13 cellular contexts compared by ENCODE assay signal in the genomic region with DNA sequence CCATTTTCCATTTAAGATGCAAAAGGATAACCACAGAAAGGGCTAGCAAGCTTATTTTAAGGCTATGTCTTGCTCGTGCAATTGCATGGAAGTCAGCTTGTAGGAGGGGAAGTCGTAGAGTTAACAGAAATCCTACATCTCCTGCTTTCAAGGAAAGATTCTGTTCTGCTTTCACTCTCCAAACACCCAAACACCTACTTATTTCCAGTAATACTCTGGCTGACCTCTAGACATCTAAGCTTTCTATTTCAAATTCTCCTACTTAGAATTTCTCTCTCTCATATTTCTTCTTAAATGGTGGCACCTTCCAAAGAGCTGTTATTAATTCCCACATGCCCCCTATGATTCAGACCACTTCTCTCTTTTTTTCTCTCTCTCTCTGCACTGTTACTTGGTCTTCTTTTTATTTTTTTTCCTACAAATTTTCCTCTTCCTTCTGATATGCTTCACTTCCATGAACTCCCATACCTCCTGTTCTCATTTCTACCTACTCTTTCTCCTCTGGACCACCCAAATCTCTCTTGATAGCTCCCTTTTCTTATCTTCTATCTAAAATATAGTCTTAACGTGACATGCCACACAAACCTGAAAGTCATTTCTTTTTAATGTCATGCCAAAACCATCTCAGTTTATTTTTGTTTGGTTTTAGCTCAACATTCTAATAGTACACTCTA.
A peak's percentile ranks its signal among the peaks of the same experiment; 100 is the strongest.
DNase-seq lines count a peak whose midpoint lies in the region; ATAC-seq and TF ChIP-seq lines count a peak whose summit lies in the region.
"Had no signal": no experiment of that assay in that cellular context is flagged by ENCODE, and none has a peak within 500 bp of the region (broad histone marks: within the 10 kb centered on the region; RNA-seq: fewer than 3 reads in every experiment).

No MANE protein-coding gene starts in this region.

- H3K36me3 Mint-ChIP-seq in natural killer cell treated with Interleukin-12 subunit alpha and Interleukin-12 subunit beta and Interleukin-15 and Interleukin-18, amount 100 ng/mL, for 72 hours = peaks cover 24% of the 10 kb centered on the region
- no peaks in the 10 kb centered on the region for H3K36me3 Mint-ChIP-seq in natural killer cell
- H3K36me3 Mint-ChIP-seq in dendritic cell treated with granulocyte-macrophage colony-stimulating factor and Interleukin-4, amounts not matched to agents 40 ng/mL and 50 ng/mL, for 4 days (ENCODE audit: low read depth) = peaks cover 8% of the 10 kb centered on the region

- no peak overlapping the region for H2BK5ac ChIP-seq in trophoblast cell (ENCODE audit: low read depth, low read length, poor library complexity)

- no peaks in the 10 kb centered on the region for H3K4me1 ChIP-seq in trophoblast cell (ENCODE audit: control insufficient read depth in 1 of 2, insufficient read depth in 2 of 2, low read length in 2 of 2)
- H3K4me1 ChIP-seq: BE2C had no signal

- H4K91ac ChIP-seq in trophoblast cell (ENCODE audit: low read depth, low read length) = no peak overlapping the region

- no peaks in the 10 kb centered on the region for H3K27me3 ChIP-seq in trophoblast cell (ENCODE audit: insufficient read depth, low read length)
- H3K27me3 ChIP-seq: BE2C had no signal

- H3K27me3 Mint-ChIP-seq in natural killer cell treated with Interleukin-12 subunit alpha and Interleukin-12 subunit beta and Interleukin-15 and Interleukin-18, amount 100 ng/mL, for 72 hours = no peaks in the 10 kb centered on the region
- no peaks in the 10 kb centered on the region for H3K27me3 Mint-ChIP-seq in natural killer cell (ENCODE audit: low read depth in 2 of 2)
- peaks cover 22% of the 10 kb centered on the region for H3K27me3 Mint-ChIP-seq in dendritic cell treated with granulocyte-macrophage colony-stimulating factor and Interleukin-4, amounts not matched to agents 40 ng/mL and 50 ng/mL, for 4 days
- no peaks in the 10 kb centered on the region for H3K27me3 Mint-ChIP-seq in stimulated activated naive CD8-positive, alpha-beta T cell treated with anti-CD3 and anti-CD28 coated beads, Interleukin-15, amount 100 ng/mL, for 72 hours

- H3K9me3 ChIP-seq in trophoblast cell (ENCODE audit: insufficient read depth, low read depth, low read length) = no peaks in the 10 kb centered on the region
- H3K9me3 ChIP-seq: BE2C had no signal

- DNase-seq in natural killer cell treated with Interleukin-12 subunit alpha and Interleukin-12 subunit beta and Interleukin-15 and Interleukin-18, amount 100 ng/mL, for 72 hours (ENCODE audit: low spot score) = no peak
- DNase-seq in natural killer cell (no peak), SIG-M5 treated with dmso at 0.1 percent for 504 hours (lab: John Stamatoyannopoulos, UW; ENCODE audit: unreplicated experiment) (peak; percentile 87), AG08395 (ENCODE audit: low spot score) (no peak), trophoblast cell (no peak)
- no peak for DNase-seq in stimulated activated naive CD8-positive, alpha-beta T cell treated with anti-CD3 and anti-CD28 coated beads, Interleukin-15, amount 100 ng/mL, for 72 hours
- DNase-seq: anterior cingulate cortex, BE2C, NCI-H146, nephron progenitor cell had no signal

- H3K14ac ChIP-seq in trophoblast cell (ENCODE audit: low read length) = no peak overlapping the region

- H3K4me2 ChIP-seq in trophoblast cell (ENCODE audit: low read length) = no peak overlapping the region

- H3K79me2 ChIP-seq in trophoblast cell (ENCODE audit: control insufficient read depth, insufficient read depth, low read length, poor library complexity) = no peaks in the 10 kb centered on the region

- H2BK120ac ChIP-seq in trophoblast cell (ENCODE audit: insufficient read depth, low read length, poor library complexity) = no peak overlapping the region

- ATAC-seq in natural killer cell treated with Interleukin-12 subunit alpha and Interleukin-12 subunit beta and Interleukin-15 and Interleukin-18, amount 100 ng/mL, for 72 hours = peak; percentile 53 to 61
- no peak for ATAC-seq in natural killer cell
- ATAC-seq in stimulated activated naive CD8-positive, alpha-beta T cell treated with anti-CD3 and anti-CD28 coated beads, Interleukin-15, amount 100 ng/mL, for 72 hours = peak; percentile 51
- no peak for ATAC-seq in GM21825 (IDR thresholded peaks at IDR 0.05; ENCODE audit: unreplicated experiment)
- ATAC-seq: PC-3 had no signal

- intact Hi-C loops in natural killer cell (cut with micrococcal nuclease) = no loop called here
- intact Hi-C loops in dendritic cell treated with granulocyte-macrophage colony-stimulating factor and Interleukin-4, amounts not matched to agents 40 ng/mL and 50 ng/mL, for 4 days (cut with micrococcal nuclease) = no loop called here

- no peak overlapping the region for H2BK12ac ChIP-seq in trophoblast cell (ENCODE audit: low read length)

- peaks cover 5% of the 10 kb centered on the region for H3K9me3 Mint-ChIP-seq in natural killer cell treated with Interleukin-12 subunit alpha and Interleukin-12 subunit beta and Interleukin-15 and Interleukin-18, amount 100 ng/mL, for 72 hours
- no peaks in the 10 kb centered on the region for H3K9me3 Mint-ChIP-seq in natural killer cell
- H3K9me3 Mint-ChIP-seq in dendritic cell treated with granulocyte-macrophage colony-stimulating factor and Interleukin-4, amounts not matched to agents 40 ng/mL and 50 ng/mL, for 4 days = peaks cover 17% of the 10 kb centered on the region
- no peaks in the 10 kb centered on the region for H3K9me3 Mint-ChIP-seq in stimulated activated naive CD8-positive, alpha-beta T cell treated with anti-CD3 and anti-CD28 coated beads, Interleukin-15, amount 100 ng/mL, for 72 hours

- no peaks in the 10 kb centered on the region for H3K36me3 ChIP-seq in trophoblast cell (ENCODE audit: control insufficient read depth in 1 of 2, insufficient read depth in 2 of 2, low read length in 2 of 2)
- H3K36me3 ChIP-seq: BE2C had no signal

- peak overlapping the region; percentile 90 for H3K4me3 Mint-ChIP-seq in natural killer cell treated with Interleukin-12 subunit alpha and Interleukin-12 subunit beta and Interleukin-15 and Interleukin-18, amount 100 ng/mL, for 72 hours
- H3K4me3 Mint-ChIP-seq in natural killer cell = no peak overlapping the region
- peak overlapping the region; percentile 6 for H3K4me3 Mint-ChIP-seq in dendritic cell treated with granulocyte-macrophage colony-stimulating factor and Interleukin-4, amounts not matched to agents 40 ng/mL and 50 ng/mL, for 4 days
- peak overlapping the region; percentile 75 to 92 for H3K4me3 Mint-ChIP-seq in stimulated activated naive CD8-positive, alpha-beta T cell treated with anti-CD3 and anti-CD28 coated beads, Interleukin-15, amount 100 ng/mL, for 72 hours
- H3K4me3 Mint-ChIP-seq: nephron progenitor cell had no signal

- no peak overlapping the region for H2AFZ ChIP-seq in trophoblast cell (ENCODE audit: insufficient read depth, low read length, poor library complexity)

- H3K27ac ChIP-seq in trophoblast cell (ENCODE audit: low read depth, low read length) = no peak overlapping the region

- H3K79me1 ChIP-seq in trophoblast cell (ENCODE audit: low read length) = no peaks in the 10 kb centered on the region

- no peak overlapping the region for H3K4ac ChIP-seq in trophoblast cell (ENCODE audit: low read depth, low read length)

- no peak overlapping the region for H3K23ac ChIP-seq in trophoblast cell (ENCODE audit: low read length)

- H2AK5ac ChIP-seq in trophoblast cell (ENCODE audit: low read length) = no peak overlapping the region

- no peak overlapping the region for H3K4me3 ChIP-seq in trophoblast cell (ENCODE audit: low read depth, low read length)

- H4K8ac ChIP-seq in trophoblast cell (ENCODE audit: low read depth, low read length) = no peak overlapping the region

- no peak overlapping the region for H4K12ac ChIP-seq in trophoblast cell (ENCODE audit: low read depth, low read length)

- WGBS in trophoblast cell (ENCODE audit: extremely low coverage, insufficient coverage, insufficient read length) = no CpG with 5 or more reads among the region's 3 CpGs

- H3K9ac ChIP-seq in trophoblast cell (ENCODE audit: low read length) = no peak overlapping the region

- peaks cover 39 to 49% of the 10 kb centered on the region in 2 donors for H3K4me1 Mint-ChIP-seq in natural killer cell treated with Interleukin-12 subunit alpha and Interleukin-12 subunit beta and Interleukin-15 and Interleukin-18, amount 100 ng/mL, for 72 hours (ENCODE audit: low read depth in 2 of 2)
- peaks cover 5 to 17% of the 10 kb centered on the region in 2 donors for H3K4me1 Mint-ChIP-seq in natural killer cell
- peaks cover 18% of the 10 kb centered on the region for H3K4me1 Mint-ChIP-seq in dendritic cell treated with granulocyte-macrophage colony-stimulating factor and Interleukin-4, amounts not matched to agents 40 ng/mL and 50 ng/mL, for 4 days (ENCODE audit: low read depth)
- peaks cover 46% of the 10 kb centered on the region for H3K4me1 Mint-ChIP-seq in stimulated activated naive CD8-positive, alpha-beta T cell treated with anti-CD3 and anti-CD28 coated beads, Interleukin-15, amount 100 ng/mL, for 72 hours
- H3K4me1 Mint-ChIP-seq: nephron progenitor cell had no signal

- peak overlapping the region; percentile 91 for H3K27ac Mint-ChIP-seq in natural killer cell treated with Interleukin-12 subunit alpha and Interleukin-12 subunit beta and Interleukin-15 and Interleukin-18, amount 100 ng/mL, for 72 hours
- peak overlapping the region in 1 of 2 donors; percentile 7 for H3K27ac Mint-ChIP-seq in natural killer cell
- peak overlapping the region; percentile 24 for H3K27ac Mint-ChIP-seq in dendritic cell treated with granulocyte-macrophage colony-stimulating factor and Interleukin-4, amounts not matched to agents 40 ng/mL and 50 ng/mL, for 4 days
- peak overlapping the region; percentile 98 to 100 for H3K27ac Mint-ChIP-seq in stimulated activated naive CD8-positive, alpha-beta T cell treated with anti-CD3 and anti-CD28 coated beads, Interleukin-15, amount 100 ng/mL, for 72 hours
- H3K27ac Mint-ChIP-seq: nephron progenitor cell had no signal

- H3K18ac ChIP-seq in trophoblast cell (ENCODE audit: low read length) = no peak overlapping the region

- no peak for TF ChIP-seq CTCF in natural killer cell (IDR thresholded peaks at IDR 0.05)

Comparison
In these comparisons a context has a peak if more than half of its experiments do, and no peak if none do; other contexts are left out.
1. ATAC-seq: peak in natural killer cell treated with Interleukin-12 subunit alpha and Interleukin-12 subunit beta and Interleukin-15 and Interleukin-18, amount 100 ng/mL, for 72 hours (2 of 2) and stimulated activated naive CD8-positive, alpha-beta T cell treated with anti-CD3 and anti-CD28 coated beads, Interleukin-15, amount 100 ng/mL, for 72 hours (single experiment); none in natural killer cell (0 of 3) and GM21825 (single experiment).